Comparison of ENCODE assay signal across 25 cellular contexts in the genomic region with DNA sequence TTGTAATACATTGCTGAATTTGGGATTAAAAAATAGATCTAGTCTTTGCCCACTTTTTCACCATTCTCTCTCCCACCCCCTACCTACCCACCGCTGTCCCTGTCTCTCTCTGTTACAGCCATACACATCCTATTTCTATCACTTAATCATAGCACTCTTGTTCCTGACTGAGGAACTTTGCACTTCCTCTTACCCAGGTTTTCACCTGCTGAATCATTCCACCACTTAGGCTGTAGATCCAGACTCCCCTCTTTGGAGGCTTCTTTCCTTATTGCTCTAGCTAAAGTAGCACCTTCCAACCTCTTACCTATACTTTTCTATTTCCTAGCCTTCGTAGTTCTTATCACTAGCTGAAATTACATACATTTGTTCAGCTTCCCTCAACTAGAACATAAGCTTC. TPM values are rescaled to one million over a fixed set of nuclear protein-coding genes. Genes with fewer than 3 reads are reported as not detected.
DNase-seq lines count a peak whose midpoint lies in the region; ATAC-seq, FAIRE-seq and TF ChIP-seq lines count a peak whose summit lies in the region.
"Had no signal": no experiment of that assay in that cellular context is flagged by ENCODE, and none has a peak within 500 bp of the region (broad histone marks: within the 10 kb centered on the region; RNA-seq: fewer than 3 reads in every experiment).

No MANE protein-coding gene starts in this region.

- WGBS in K562 (ENCODE audit: insufficient coverage, low coverage, missing lambda C conversion rate), result 16% methylated on average over 2 of the region's 2 CpGs

- in situ Hi-C loops in K562 (cut with MboI), result no loop called here

- no peaks in the 10 kb centered on the region for H3K9me3 ChIP-seq in K562 (replicated peaks; ENCODE audit: control insufficient read depth, insufficient read depth, low read depth, low read length)
- no peaks in the 10 kb centered on the region for H3K9me3 ChIP-seq in mucosa of descending colon
- H3K9me3 ChIP-seq: A549, HAP-1 had no signal

- no peaks in the 10 kb centered on the region for H3K79me2 ChIP-seq in K562 (ENCODE audit: control insufficient read depth, insufficient read depth, low read length)

- no peaks in the 10 kb centered on the region for H3K36me3 Mint-ChIP-seq in Calu3 (ENCODE audit: insufficient read depth, unreplicated experiment)

- TF ChIP-seq CTCF in Calu3 (IDR thresholded peaks at IDR 0.05; ENCODE audit: unreplicated experiment), result no peak
- TF ChIP-seq CTCF in K562 (IDR thresholded peaks at IDR 0.05 in 2 of 3, conservative IDR thresholded peaks at IDR 0.05 in 1 of 3; ENCODE audit: insufficient read depth in 2 of 3, low read depth in 1 of 3, low read length in 3 of 3), result no peak
- no peak for TF ChIP-seq CTCF in mucosa of descending colon (IDR thresholded peaks at IDR 0.05)

- POLR2A ChIA-PET in K562 (lab: Yijun Ruan, JAX), result interaction anchor here (1.2 kb wide), 1 partner anchor 169 kb away, joined by 3 read pairs; no protein-coding TSS in a partner anchor

- DNase-seq in Calu3 (no peak), OCI-M1 (lab: John Stamatoyannopoulos, UW) (peak; percentile 45), K562 (ENCODE audit: extremely low read depth in 1 of 4, low spot score in 3 of 4) (no peak), mucosa of descending colon (peak in 1 of 3 donors; percentile 19), NCI-H1092 treated with DMSO at 0.1 percent for 48 hours (lab: John Stamatoyannopoulos, UW) (no peak), Ammon's horn (ENCODE audit: low spot score) (no peak), NCI-H526 treated with DMSO at 0.1 percent for 48 hours (lab: John Stamatoyannopoulos, UW) (no peak)
- DNase-seq: 8988T; ACHN; C1 segment of cervical spinal cord; CD4-positive, alpha-beta memory T cell; COR-L47; DMS153; DMS79 treated with DMSO at 0.1 percent for 48 hours; GF-D8; GOT3; HFFc6 had no signal

- H3K9me1 ChIP-seq in K562 (ENCODE audit: control insufficient read depth, insufficient read depth, low read length), result no peaks in the 10 kb centered on the region

- no peaks in the 10 kb centered on the region for H3K27me3 ChIP-seq in K562 (ENCODE audit: control insufficient read depth in 2 of 2, insufficient read depth in 2 of 2, low read length in 2 of 2)

- H3K4me1 ChIP-seq in K562 (replicated peaks in 1 of 2; ENCODE audit: control insufficient read depth in 2 of 2, insufficient read depth in 2 of 2, low read length in 2 of 2), result peaks cover 0 to 8% of the 10 kb centered on the region in 2 experiments; a peak in 2 of 5 replicates
- H3K4me1 ChIP-seq in mucosa of descending colon (ENCODE audit: low read depth), result peaks cover 8% of the 10 kb centered on the region
- H3K4me1 ChIP-seq: A549, HAP-1 had no signal

- H3K9ac ChIP-seq in K562 (ENCODE audit: insufficient read depth in 1 of 2, low read depth in 2 of 2, low read length in 2 of 2), result no peak overlapping the region

- ATAC-seq in K562 (no peak; the same call in 2 of the 3 replicates), mucosa of descending colon (peak; percentile 97), HG03175 (IDR thresholded peaks at IDR 0.05; ENCODE audit: unreplicated experiment) (no peak)
- ATAC-seq: A549 had no signal

- FAIRE-seq in K562 (lab: Jason Lieb, UNC), result no peak
- FAIRE-seq: A549, GM12892, GM19239 had no signal

- no TSS peak for BruUV-seq in Calu3 (replicated peaks; lab: Mats Ljungman, UMichigan)
- BruUV-seq in K562 (replicated peaks; lab: Mats Ljungman, UMichigan), result no TSS peak

- no peaks in the 10 kb centered on the region for H3K27me3 Mint-ChIP-seq in Calu3 (ENCODE audit: unreplicated experiment)
- H3K27me3 Mint-ChIP-seq: CD4-positive, alpha-beta memory T cell had no signal

- CTCF ChIA-PET in Calu3 (lab: Charles Lee) (interaction anchor here (1.7 kb wide), 1 partner anchor 16 kb away, joined by 8 read pairs; no protein-coding TSS in a partner anchor), K562 (lab: Yijun Ruan, JAX; ENCODE audit: low intra/inter-chr PET ratio) (no interaction called here)

- intact Hi-C loops in Calu3 (cut with micrococcal nuclease; ENCODE audit: unreplicated experiment), result no loop called here
- intact Hi-C loops in K562 (cut with micrococcal nuclease), result no loop called here
- intact Hi-C loops in mucosa of descending colon (cut with DNase I, micrococcal nuclease), result no loop called here

- H3K4me3 Mint-ChIP-seq in Calu3 (ENCODE audit: low read depth, unreplicated experiment), result no peak overlapping the region
- H3K4me3 Mint-ChIP-seq: CD4-positive, alpha-beta memory T cell; HFFc6 had no signal

- TF ChIP-seq RAD21 in K562 (CRISPR knock-in tag; conservative IDR thresholded peaks at IDR 0.05 in 1 of 2, IDR thresholded peaks at IDR 0.05 in 1 of 2), result no peak

- H3K27ac Mint-ChIP-seq in Calu3 (ENCODE audit: unreplicated experiment), result peak overlapping the region; percentile 18
- H3K27ac Mint-ChIP-seq: CD4-positive, alpha-beta memory T cell; HFFc6 had no signal

- H3K27ac ChIP-seq in K562 (ENCODE audit: extremely low read depth, low read depth, low read length), result no peak overlapping the region
- H3K27ac ChIP-seq: A549 had no signal

- H3K36me3 ChIP-seq in K562 (ENCODE audit: control insufficient read depth, insufficient read depth, low read length), result no peaks in the 10 kb centered on the region
- no peaks in the 10 kb centered on the region for H3K36me3 ChIP-seq in mucosa of descending colon (ENCODE audit: low read depth)
- H3K36me3 ChIP-seq: HAP-1 had no signal

- H3K4me3 ChIP-seq in K562 (no peak overlapping the region), mucosa of descending colon (no peak overlapping the region)
- H3K4me3 ChIP-seq: A549, HAP-1 had no signal

- peaks cover 23% of the 10 kb centered on the region for H3K4me1 Mint-ChIP-seq in Calu3 (ENCODE audit: low read depth, unreplicated experiment)

- H4K20me1 ChIP-seq in K562 (replicated peaks; ENCODE audit: control insufficient read depth, insufficient read depth, low read length), result no peaks in the 10 kb centered on the region

- TF ChIP-seq POLR2A in K562 (conservative IDR thresholded peaks at IDR 0.05), result no peak

- no peaks in the 10 kb centered on the region for H3K9me3 Mint-ChIP-seq in Calu3 (ENCODE audit: low read depth, unreplicated experiment)

- TF ChIP-seq EP300 in K562 (IDR thresholded peaks at IDR 0.05; ENCODE audit: low read length), result no peak

- no peak overlapping the region for H2AFZ ChIP-seq in K562 (ENCODE audit: low read depth, low read length)

- no peak overlapping the region for H3K4me2 ChIP-seq in K562 (ENCODE audit: insufficient read depth, low read length)
- H3K4me2 ChIP-seq: A549 had no signal

TF ChIP-seq in K562, 482 proteins besides CTCF, POLR2A, EP300 and RAD21:
- TF ChIP-seq SPI1 (IDR thresholded peaks at IDR 0.05; ENCODE audit: borderline replicate concordance, low read depth, low read length) (peak; percentile 87), RFX1 (IDR thresholded peaks at IDR 0.05) (no peak), CREB1 (IDR thresholded peaks at IDR 0.05) (no peak), CREB1 (CRISPR knock-in tag; IDR thresholded peaks at IDR 0.05) (no peak), MAZ (CRISPR knock-in tag; conservative IDR thresholded peaks at IDR 0.05 in 1 of 2, IDR thresholded peaks at IDR 0.05 in 1 of 2) (no peak), ZNF639 (CRISPR knock-in tag; conservative IDR thresholded peaks at IDR 0.05 in 1 of 2, IDR thresholded peaks at IDR 0.05 in 1 of 2) (no peak), BCOR (IDR thresholded peaks at IDR 0.05) (no peak), NFE2 (IDR thresholded peaks at IDR 0.05; ENCODE audit: low read depth) (peak; percentile 55), SAP30 (IDR thresholded peaks at IDR 0.05; ENCODE audit: borderline replicate concordance, insufficient read depth, low read depth, low read length, poor library complexity, severe bottlenecking) (no peak), ZNF76 (CRISPR knock-in tag; IDR thresholded peaks at IDR 0.05; ENCODE audit: borderline replicate concordance) (no peak), ZNF212 (CRISPR knock-in tag; IDR thresholded peaks at IDR 0.05) (no peak)
- TF ChIP-seq, protein P1, sequence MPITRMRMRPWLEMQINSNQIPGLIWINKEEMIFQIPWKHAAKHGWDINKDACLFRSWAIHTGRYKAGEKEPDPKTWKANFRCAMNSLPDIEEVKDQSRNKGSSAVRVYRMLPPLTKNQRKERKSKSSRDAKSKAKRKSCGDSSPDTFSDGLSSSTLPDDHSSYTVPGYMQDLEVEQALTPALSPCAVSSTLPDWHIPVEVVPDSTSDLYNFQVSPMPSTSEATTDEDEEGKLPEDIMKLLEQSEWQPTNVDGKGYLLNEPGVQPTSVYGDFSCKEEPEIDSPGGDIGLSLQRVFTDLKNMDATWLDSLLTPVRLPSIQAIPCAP (CRISPR knock-in tag; IDR thresholded peaks at IDR 0.05; ENCODE audit: borderline replicate concordance), result no peak

RNA-seq across cellular contexts. Expression of gene ATP6V1G3, which starts 59.6 kb away (rescaled TPM):
- not detected in 2 replicates for total RNA-seq in Calu3 (2022)
- not detected in 2 replicates for total RNA-seq in K562 (2011; cell fraction: chromatin; rRNA removed; ENCODE audit: low replicate concordance)
- not detected in 2 replicates for total RNA-seq in K562 (2011; cell fraction: nucleolus; rRNA removed)
- total RNA-seq in K562 (2011; cell fraction: nucleoplasm; rRNA removed), result not detected in 2 replicates
- not detected in 2 replicates for total RNA-seq in K562 (2014; rRNA removed)
- not detected in 2 replicates for total RNA-seq in K562 (2014; rRNA removed; fragmentation: Illumina TruSeq; extraction: Trizol)
- total RNA-seq in K562 (2015; rRNA removed; fragmentation: Illumina TruSeq; extraction: Trizol), result not detected in 2 replicates
- not detected in 2 replicates for total RNA-seq in K562 (2021)
- not detected in 2 replicates for polyA plus RNA-seq in K562 (2011; rRNA removed)
- not detected in 2 replicates for polyA plus RNA-seq in K562 (2011; cell fraction: cytosol; rRNA removed)
- not detected in 2 replicates for polyA plus RNA-seq in K562 (2011; cell fraction: nucleus; rRNA removed)
- not detected in 2 replicates for polyA plus RNA-seq in K562 (2012)
- not detected in 2 replicates for polyA plus RNA-seq in K562 (2014; fragmentation: Illumina TruSeq; extraction: Trizol)
- polyA plus RNA-seq in K562 (2014; fragmentation: Nextera tagmentation; extraction: Ambion mirVana), result under 1 TPM in 1 of 2 experiments, not detected in 1; 0.32 TPM
- not detected in 2 replicates for polyA plus RNA-seq in K562 (2014; rRNA removed)
- polyA minus RNA-seq in K562 (2011; rRNA and poly(A)+ RNA removed), result not detected in 2 replicates
- not detected in 2 replicates for polyA minus RNA-seq in K562 (2011; cell fraction: cytosol; rRNA and poly(A)+ RNA removed)
- polyA minus RNA-seq in K562 (2011; cell fraction: nucleus; rRNA and poly(A)+ RNA removed), result not detected in 2 replicates
- not detected for total RNA-seq in mucosa of descending colon
- total RNA-seq: CD4-positive, alpha-beta memory T cell; Daoy; G401 had no signal
- polyA plus RNA-seq: A549; BJ; CD4-positive, alpha-beta memory T cell had no signal
